8 cellular contexts compared by ENCODE assay signal in the genomic region with DNA sequence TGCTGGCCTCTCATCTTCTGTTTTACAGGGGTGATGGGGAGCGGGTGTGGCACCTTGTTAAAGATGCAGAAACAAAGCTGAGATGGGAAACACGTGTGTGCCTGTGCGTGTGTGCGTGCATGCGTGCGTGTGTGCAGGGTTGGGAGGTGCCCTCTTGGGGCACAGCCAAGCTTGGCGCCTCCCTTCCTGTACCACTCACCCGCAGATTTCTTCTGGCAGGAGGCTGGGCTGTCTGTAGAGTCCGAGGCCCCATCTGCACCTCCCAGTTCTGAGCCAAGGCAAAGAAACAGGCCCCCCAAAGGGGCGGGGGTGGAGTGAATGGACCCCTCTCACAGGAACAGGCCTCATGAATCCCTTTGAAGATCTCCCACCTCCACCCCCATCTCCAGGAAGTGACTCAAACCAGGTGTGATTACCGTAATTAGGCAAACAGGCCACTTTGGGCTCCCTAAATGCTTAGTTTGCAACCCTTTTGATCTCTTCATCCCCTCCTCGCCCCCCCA. TPM values are rescaled to one million over a fixed set of nuclear protein-coding genes. Genes with fewer than 3 reads are reported as not detected.
DNase-seq lines count a peak whose midpoint lies in the region; ATAC-seq and TF ChIP-seq lines count a peak whose summit lies in the region.

No MANE protein-coding gene starts in this region.

- H3K27me3 ChIP-seq in osteoblast (ENCODE audit: insufficient read depth, low read length), result no peaks in the 10 kb centered on the region

- H3K4me2 ChIP-seq in osteoblast (ENCODE audit: insufficient read depth, low read length), result no peak overlapping the region

- no peak overlapping the region for H3K27ac ChIP-seq in osteoblast (ENCODE audit: low read depth, low read length)

- peak overlapping the region; percentile 36 to 68 (median 60) for H3K4me3 Mint-ChIP-seq in T-cell

- H3K36me3 Mint-ChIP-seq in T-cell, result no peaks in the 10 kb centered on the region
- H3K36me3 Mint-ChIP-seq in activated naive CD4-positive, alpha-beta T cell treated with anti-CD3 and anti-CD28 coated beads, Interleukin-2, amount 50 U/mL, for 72 hours, result peaks cover 0 to 36% of the 10 kb centered on the region in 2 donors

- H3K4me3 ChIP-seq in osteoblast (ENCODE audit: insufficient read depth, low read length), result no peak overlapping the region

- H3K4me1 ChIP-seq in osteoblast (ENCODE audit: insufficient read depth, low read length), result peaks cover 16% of the 10 kb centered on the region

- no peaks in the 10 kb centered on the region for H3K36me3 ChIP-seq in osteoblast (ENCODE audit: insufficient read depth, low read length)

- peaks cover 59 to 80% (median 59%) of the 10 kb centered on the region in 3 donors for H3K4me1 Mint-ChIP-seq in T-cell

- H3K27ac Mint-ChIP-seq in T-cell, result peak overlapping the region; percentile 94 to 98
- H3K27ac Mint-ChIP-seq in activated naive CD4-positive, alpha-beta T cell treated with anti-CD3 and anti-CD28 coated beads, Interleukin-2, amount 50 U/mL, for 72 hours, result peak overlapping the region; percentile 80 to 96

- H2AFZ ChIP-seq in osteoblast (ENCODE audit: low read length), result no peak overlapping the region

- no peaks in the 10 kb centered on the region for H3K79me2 ChIP-seq in osteoblast (ENCODE audit: insufficient read depth, low read length)

- no peaks in the 10 kb centered on the region for H3K9me3 ChIP-seq in osteoblast (ENCODE audit: low read depth, low read length)

- ATAC-seq in T-cell (replicated peaks in 1 of 4) (peak; percentile 88 to 92 (median 91)), GM18520 (IDR thresholded peaks at IDR 0.05; ENCODE audit: unreplicated experiment) (no peak)
- ATAC-seq in activated naive CD4-positive, alpha-beta T cell treated with anti-CD3 and anti-CD28 coated beads, Interleukin-2, amount 50 U/mL, for 72 hours, result peak; percentile 91 to 92

- POLR2A ChIA-PET in T-cell (lab: Charles Lee), result interaction anchor here (0.7 kb wide), 3 partner anchors 51 to 262 kb away, joined by 3 to 10 read pairs (median 6); partner anchors contain the start of gene WIPF2 (in 1 of the 2)

- no peaks in the 10 kb centered on the region for H4K20me1 ChIP-seq in osteoblast (ENCODE audit: insufficient read depth, low read length)

- CTCF ChIA-PET in T-cell (lab: Charles Lee), result interaction anchor here (0.6 to 3.4 kb wide), 10 partner anchors 11 to 1388 kb away, joined by 3 to 22 read pairs (median 4); no protein-coding TSS in a partner anchor

- DNase-seq in ELF-1 (ENCODE audit: low read depth, low spot score) (peak; percentile 52), T-cell (peak; percentile 73 to 95 (median 88)), osteoblast (ENCODE audit: insufficient read length, low spot score, missing footprints) (peak; percentile 43), HuH-7 (ENCODE audit: low spot score) (no peak), HPDE6-E6E7 (ENCODE audit: extremely low spot score) (no peak), hippocampal formation (lab: John Stamatoyannopoulos, UW) (no peak)
- peak; percentile 77 to 85 for DNase-seq in activated naive CD4-positive, alpha-beta T cell treated with anti-CD3 and anti-CD28 coated beads, Interleukin-2, amount 50 U/mL, for 72 hours (ENCODE audit: low spot score in 2 of 2)

- H3K9me3 Mint-ChIP-seq in T-cell, result no peaks in the 10 kb centered on the region
- peaks cover 0 to 4% of the 10 kb centered on the region in 2 donors for H3K9me3 Mint-ChIP-seq in activated naive CD4-positive, alpha-beta T cell treated with anti-CD3 and anti-CD28 coated beads, Interleukin-2, amount 50 U/mL, for 72 hours

- TF ChIP-seq CTCF in osteoblast (IDR thresholded peaks at IDR 0.05; ENCODE audit: extremely low read depth, low read depth, low read length), result no peak

- H3K27me3 Mint-ChIP-seq in T-cell, result no peaks in the 10 kb centered on the region

RNA-seq across cellular contexts. Expression of gene TNS4, which starts 20.9 kb away (rescaled TPM):
- total RNA-seq in T-cell (1 to 10 TPM in 2 of 5 donors, under 1 TPM in 3; 0.55 to 3.7 (median 0.66) TPM), osteoblast (under 0.01 and 0.29 TPM in 2 replicates)
- 10 to 100 TPM in 1 of 2 donors, 1 to 10 TPM in 1; 1.7 to 11.6 TPM for total RNA-seq in activated naive CD4-positive, alpha-beta T cell treated with anti-CD3 and anti-CD28 coated beads, Interleukin-2, amount 50 U/mL, for 72 hours

RNA-seq across cellular contexts. Expression of gene IGFBP4, which starts 37.3 kb away (rescaled TPM):
- total RNA-seq in T-cell, result 10 to 100 TPM in 3 of 5 donors, 1 to 10 TPM in 2; 4.0 to 12.3 (median 11.3) TPM
- 10 to 100 TPM in 1 of 2 donors, 1 to 10 TPM in 1; 8.4 to 85.1 TPM for total RNA-seq in activated naive CD4-positive, alpha-beta T cell treated with anti-CD3 and anti-CD28 coated beads, Interleukin-2, amount 50 U/mL, for 72 hours
- total RNA-seq in osteoblast, result 666 and 801 TPM in 2 replicates

Comparison
In these comparisons a context has a peak if more than half of its experiments do, and no peak if none do; other contexts are left out.
1. DNase-seq: peak in ELF-1 (single experiment), T-cell (34 of 34), activated naive CD4-positive, alpha-beta T cell treated with anti-CD3 and anti-CD28 coated beads, Interleukin-2, amount 50 U/mL, for 72 hours (2 of 2) and osteoblast (single experiment); none in HuH-7 (single experiment), HPDE6-E6E7 (single experiment) and hippocampal formation (0 of 2).